ENCODE assay signal across 21 cellular contexts in the genomic region with DNA sequence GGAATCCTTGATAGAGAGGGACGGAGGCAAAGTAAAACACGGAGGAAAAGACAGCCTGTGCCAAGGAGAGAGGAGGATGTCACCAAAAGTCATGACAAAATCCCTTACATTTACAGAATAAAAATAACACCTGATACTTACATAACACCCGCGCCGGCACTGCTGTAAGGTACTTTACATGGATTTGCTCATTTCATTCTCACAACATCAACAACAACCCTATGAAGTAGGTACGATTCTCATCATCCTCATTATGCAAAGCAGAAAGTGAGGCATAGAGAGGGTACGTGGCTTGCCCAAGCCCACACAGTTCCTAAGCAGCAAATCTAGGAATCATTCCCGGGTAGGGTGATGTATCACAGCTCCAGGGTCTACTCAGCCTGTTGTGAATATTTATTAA.
"Had no signal": no experiment of that assay in that cellular context is flagged by ENCODE, and none has a peak within 500 bp of the region (broad histone marks: within the 10 kb centered on the region; RNA-seq: fewer than 3 reads in every experiment).

No MANE protein-coding gene starts in this region.

- H3K4me3 Mint-ChIP-seq: activated B cell treated with CpG ODN at 0.5 μM for 24 hours; activated CD4-positive, alpha-beta T cell treated with anti-CD3 and anti-CD28 coated beads, Interleukin-2, amount 10 ng/mL, durations not matched to agents 7 days and 5 days; brain; memory B cell; natural killer cell treated with Interleukin-12 subunit alpha and Interleukin-12 subunit beta and Interleukin-15 and Interleukin-18, amount 100 ng/mL, for 72 hours had no signal

- H3K27ac ChIP-seq: neutrophil, pancreas, psoas muscle, stomach, suprapubic skin, transverse colon, uterus had no signal

- H3K27ac Mint-ChIP-seq: activated B cell treated with CpG ODN at 0.5 μM for 24 hours; activated CD4-positive, alpha-beta T cell treated with anti-CD3 and anti-CD28 coated beads, Interleukin-2, amount 10 ng/mL, durations not matched to agents 7 days and 5 days; brain; memory B cell had no signal

- DNase-seq: activated B cell treated with CpG ODN at 0.5 μM for 24 hours; activated CD4-positive, alpha-beta T cell treated with anti-CD3 and anti-CD28 coated beads, Interleukin-2, amount 10 ng/mL, durations not matched to agents 7 days and 5 days; activated naive CD4-positive, alpha-beta T cell treated with anti-CD3 and anti-CD28 coated beads, Interleukin-2, amount 50 U/mL, for 16 hours; anterior cingulate cortex; effector CD8-positive, alpha-beta T cell; erythroblast; foreskin fibroblast; left colon; pancreas; psoas muscle; right cardiac atrium; stimulated activated CD4-positive, alpha-beta T cell treated with anti-CD3 and anti-CD28 coated beads, Interleukin-4, amount 100 ng/mL, for 24 hours; stomach; T1000; transverse colon; uterus had no signal

- H3K4me1 ChIP-seq: pancreas, psoas muscle, stomach, suprapubic skin, transverse colon had no signal

- H3K4me1 Mint-ChIP-seq: activated B cell treated with CpG ODN at 0.5 μM for 24 hours, brain had no signal

- H3K27me3 Mint-ChIP-seq: natural killer cell treated with Interleukin-12 subunit alpha and Interleukin-12 subunit beta and Interleukin-15 and Interleukin-18, amount 100 ng/mL, for 72 hours had no signal

- H3K9me3 Mint-ChIP-seq: activated B cell treated with CpG ODN at 0.5 μM for 24 hours; activated CD4-positive, alpha-beta T cell treated with anti-CD3 and anti-CD28 coated beads, Interleukin-2, amount 10 ng/mL, durations not matched to agents 7 days and 5 days; brain; memory B cell; natural killer cell treated with Interleukin-12 subunit alpha and Interleukin-12 subunit beta and Interleukin-15 and Interleukin-18, amount 100 ng/mL, for 72 hours had no signal

- H3K36me3 Mint-ChIP-seq: memory B cell; natural killer cell treated with Interleukin-12 subunit alpha and Interleukin-12 subunit beta and Interleukin-15 and Interleukin-18, amount 100 ng/mL, for 72 hours had no signal

- ATAC-seq: left colon; natural killer cell treated with Interleukin-12 subunit alpha and Interleukin-12 subunit beta and Interleukin-15 and Interleukin-18, amount 100 ng/mL, for 72 hours; pancreas; psoas muscle; right cardiac atrium had no signal

- H3K4me3 ChIP-seq: pancreas, psoas muscle, stomach, suprapubic skin, transverse colon, uterus had no signal

- H3K9me3 ChIP-seq: neutrophil, pancreas, psoas muscle, stomach, suprapubic skin, transverse colon, uterus had no signal

- H3K27me3 ChIP-seq: neutrophil, pancreas, stomach, suprapubic skin, transverse colon, uterus had no signal

- H3K36me3 ChIP-seq: uterus had no signal
